Comparison of ENCODE assay signal across 21 cellular contexts in genomic region chr4:10198365-10198764, GRCh38.
DNase-seq lines count a peak whose midpoint lies in the region; ATAC-seq and TF ChIP-seq lines count a peak whose summit lies in the region.
"Had no signal": no experiment of that assay in that cellular context is flagged by ENCODE, and none has a peak within 500 bp of the region (broad histone marks: within the 10 kb centered on the region; RNA-seq: fewer than 3 reads in every experiment).

No MANE protein-coding gene starts in this region.

- no peaks in the 10 kb centered on the region for H3K36me3 ChIP-seq in colonic mucosa

- intact Hi-C loops in colonic mucosa (cut with DNase I), result no loop called here

- no peak overlapping the region for H3K27ac ChIP-seq in colonic mucosa
- H3K27ac ChIP-seq: RWPE1 had no signal

- no peak for ATAC-seq in left lobe of liver
- ATAC-seq in GM19395 (IDR thresholded peaks at IDR 0.05; ENCODE audit: unreplicated experiment), result no peak
- ATAC-seq in HG02642 (IDR thresholded peaks at IDR 0.05; ENCODE audit: poor library complexity, unreplicated experiment), result no peak
- ATAC-seq: HepG2, Panc1, T-cell had no signal

- H3K9me3 ChIP-seq in colonic mucosa, result no peaks in the 10 kb centered on the region

- peaks cover 2% of the 10 kb centered on the region for H3K27me3 Mint-ChIP-seq in osteocyte (ENCODE audit: unreplicated experiment)

- peak; percentile 0 for DNase-seq in AG08395 (ENCODE audit: low spot score)
- peak; percentile 1 for DNase-seq in D341Med (ENCODE audit: low spot score)
- peak; percentile 7 for DNase-seq in colonic mucosa
- peak; percentile 22 for DNase-seq in left lobe of liver (ENCODE audit: low spot score)
- no peak for DNase-seq in NCI-H446 treated with DMSO at 0.1 percent for 48 hours (lab: John Stamatoyannopoulos, UW)
- no peak for DNase-seq in osteocyte (ENCODE audit: extremely low spot score, unreplicated experiment)
- DNase-seq: C1 segment of cervical spinal cord; CD8-positive, alpha-beta memory T cell; DND-41; Kasumi-1; NCI-H1105; NCI-H1436 treated with DMSO at 0.1 percent for 48 hours; NCI-H187 treated with DMSO at 0.1 percent for 48 hours; NCI-H69; SHP77; T-cell had no signal

- H3K4me1 Mint-ChIP-seq in osteocyte (ENCODE audit: unreplicated experiment), result no peaks in the 10 kb centered on the region
- H3K4me1 Mint-ChIP-seq: CD8-positive, alpha-beta memory T cell; T-cell had no signal

- H3K27me3 ChIP-seq in colonic mucosa, result no peaks in the 10 kb centered on the region

- no peak overlapping the region for H3K4me3 Mint-ChIP-seq in osteocyte (ENCODE audit: unreplicated experiment)
- H3K4me3 Mint-ChIP-seq: CD8-positive, alpha-beta memory T cell; T-cell had no signal

- no peaks in the 10 kb centered on the region for H3K9me3 Mint-ChIP-seq in osteocyte (ENCODE audit: unreplicated experiment)
- H3K9me3 Mint-ChIP-seq: CD8-positive, alpha-beta memory T cell; T-cell had no signal

- TF ChIP-seq CTCF in colonic mucosa (IDR thresholded peaks at IDR 0.05) (no peak), osteocyte (IDR thresholded peaks at IDR 0.05) (no peak)

- no peak overlapping the region for H3K4me3 ChIP-seq in colonic mucosa

- no peaks in the 10 kb centered on the region for H3K36me3 Mint-ChIP-seq in osteocyte (ENCODE audit: unreplicated experiment)
- H3K36me3 Mint-ChIP-seq: CD8-positive, alpha-beta memory T cell; T-cell had no signal

- H3K9ac ChIP-seq in colonic mucosa (ENCODE audit: low read depth in 2 of 2, low read length in 2 of 2), result no peak overlapping the region

- H3K27ac Mint-ChIP-seq in osteocyte (ENCODE audit: unreplicated experiment), result no peak overlapping the region
- H3K27ac Mint-ChIP-seq: CD8-positive, alpha-beta memory T cell; T-cell had no signal

- H3K4me1 ChIP-seq in colonic mucosa, result no peaks in the 10 kb centered on the region

Comparison
In these comparisons a context has a peak if more than half of its experiments do, and no peak if none do; other contexts are left out.
1. DNase-seq: peak in AG08395 (single experiment), D341Med (single experiment), colonic mucosa (single experiment) and left lobe of liver (single experiment); none in NCI-H446 treated with DMSO at 0.1 percent for 48 hours (single experiment) and osteocyte (single experiment).